ENCODE assay signal across 23 cellular contexts in genomic region chr6:104828478-104828877, GRCh38.
"Had no signal": no experiment of that assay in that cellular context is flagged by ENCODE, and none has a peak within 500 bp of the region (broad histone marks: within the 10 kb centered on the region; RNA-seq: fewer than 3 reads in every experiment).

No MANE protein-coding gene starts in this region.

- H3K4me1 ChIP-seq: SJSA1 had no signal

- H3K4me3 Mint-ChIP-seq: T-cell had no signal

- H3K27me3 Mint-ChIP-seq: T-cell had no signal

- DNase-seq: Kasumi-1, KG1, MV-4-11, NCI-H1048, NCI-H1105, NCI-H1417 treated with DMSO at 0.1 percent for 48 hours, NCI-H187, NCI-H2029, NCI-H2081 treated with DMSO at 0.1 percent for 48 hours, NCI-H2171, NCI-H226, NCI-H446, NCI-H510A, NCI-H524 treated with DMSO at 0.1 percent for 48 hours, NCI-H69, NCI-H774, SHP77 treated with DMSO at 0.1 percent for 48 hours, SW 1271, T-cell had no signal

- H3K27ac ChIP-seq: RWPE1, SJSA1, SK-N-MC had no signal

- H3K27me3 ChIP-seq: SJSA1 had no signal

- H3K27ac Mint-ChIP-seq: T-cell had no signal

- ATAC-seq: Panc1, T-cell had no signal

- H3K4me3 ChIP-seq: SJSA1, SK-N-MC had no signal

- H3K36me3 ChIP-seq: SJSA1 had no signal

- H3K9me3 ChIP-seq: SJSA1 had no signal
